ENCODE assay signal across 8 cellular contexts in genomic region chr6:112311950-112312547, GRCh38. TPM values are rescaled to one million over a fixed set of nuclear protein-coding genes. Genes with fewer than 3 reads are reported as not detected.
A peak's percentile ranks its signal among the peaks of the same experiment; 100 is the strongest.
DNase-seq lines count a peak whose midpoint lies in the region; ATAC-seq and TF ChIP-seq lines count a peak whose summit lies in the region.

No MANE protein-coding gene starts in this region.

- ATAC-seq in HG03097 (IDR thresholded peaks at IDR 0.05; ENCODE audit: low FRiP score, unreplicated experiment), result no peak
- ATAC-seq in HG02840 (IDR thresholded peaks at IDR 0.05; ENCODE audit: low FRiP score, unreplicated experiment), result no peak

- H3K4me2 ChIP-seq in PC-9, result no peak overlapping the region

- no peak for TF ChIP-seq EP300 in sigmoid colon (IDR thresholded peaks at IDR 0.05)

- no peaks in the 10 kb centered on the region for H3K27me3 ChIP-seq in HAP-1 (ENCODE audit: low read depth)
- H3K27me3 ChIP-seq in PC-9 (ENCODE audit: insufficient read depth, low read depth), result no peaks in the 10 kb centered on the region
- H3K27me3 ChIP-seq in sigmoid colon, result no peaks in the 10 kb centered on the region

- H3K36me3 Mint-ChIP-seq in CD14-positive monocyte, result no peaks in the 10 kb centered on the region

- no peak overlapping the region for H3K27ac Mint-ChIP-seq in CD14-positive monocyte

- H3K79me2 ChIP-seq in PC-9 (ENCODE audit: low read depth), result no peaks in the 10 kb centered on the region

- WGBS in sigmoid colon, 2 donors, result 23 to 28% methylated on average over 8 of the region's 8 CpGs

- no peaks in the 10 kb centered on the region for H3K9me3 Mint-ChIP-seq in CD14-positive monocyte

- H4K20me1 ChIP-seq in PC-9 (ENCODE audit: insufficient read depth), result no peaks in the 10 kb centered on the region

- no peak overlapping the region for H2AFZ ChIP-seq in PC-9

- H3K27me3 Mint-ChIP-seq in CD14-positive monocyte (ENCODE audit: low read depth in 3 of 3), result peaks cover under 1 to 4% (median 1%) of the 10 kb centered on the region in 3 donors

- DNase-seq in CD14-positive monocyte (ENCODE audit: low spot score) (no peak), HAP-1 (ENCODE audit: low spot score in 2 of 2) (peak; percentile 27 to 28), PC-9 (peak in 1 of 2 experiments; percentile 54), fibroblast of gingiva (ENCODE audit: low read depth) (peak; percentile 14), sigmoid colon (no peak)
- no peak for DNase-seq in activated CD8-positive, alpha-beta memory T cell treated with anti-CD3 and anti-CD28 coated beads, Interleukin-2, amount 50 U/mL, for 4 hours

- H3K9me3 ChIP-seq in HAP-1, result no peaks in the 10 kb centered on the region
- peaks cover 12% of the 10 kb centered on the region for H3K9me3 ChIP-seq in PC-9 (ENCODE audit: insufficient read depth, low read depth)
- H3K9me3 ChIP-seq in sigmoid colon, result no peaks in the 10 kb centered on the region

- TF ChIP-seq CTCF in CD14-positive monocyte (IDR thresholded peaks at IDR 0.05) (peak; percentile 71), PC-9 (conservative IDR thresholded peaks at IDR 0.05) (peak; percentile 94), sigmoid colon (IDR thresholded peaks at IDR 0.05) (peak; percentile 40 to 71 (median 68))

- H3K4me3 ChIP-seq in HAP-1, result no peak overlapping the region
- H3K4me3 ChIP-seq in PC-9, result no peak overlapping the region
- no peak overlapping the region for H3K4me3 ChIP-seq in sigmoid colon

- no peaks in the 10 kb centered on the region for H3K9me2 ChIP-seq in PC-9 (ENCODE audit: insufficient read depth)

- in situ Hi-C loops in HAP-1 (cut with MboI; ENCODE audit: low sequenced_read_pairs), result no loop called here

- H3K4me1 ChIP-seq in HAP-1, result peaks cover 10% of the 10 kb centered on the region; the same call in 1 of the 2 replicates
- H3K4me1 ChIP-seq in PC-9 (replicated peaks; ENCODE audit: insufficient read depth), result peaks cover 22% of the 10 kb centered on the region
- H3K4me1 ChIP-seq in sigmoid colon, result peaks cover 0 to 17% (median 4%) of the 10 kb centered on the region in 4 donors

- POLR2A ChIA-PET in PC-9 (lab: Charles Lee; ENCODE audit: unreplicated experiment), result interaction anchor here (0.7 kb wide), 1 partner anchor 155 kb away, joined by 3 read pairs; no protein-coding TSS in a partner anchor

- H3K27ac ChIP-seq in PC-9, result peak overlapping the region; percentile 9; the same call in 1 of the 2 replicates
- H3K27ac ChIP-seq in sigmoid colon, result peak overlapping the region in 1 of 4 donors; percentile 7

- no peak overlapping the region for H3K4me3 Mint-ChIP-seq in CD14-positive monocyte

- no peak for TF ChIP-seq POLR2A in sigmoid colon (IDR thresholded peaks at IDR 0.05)

- CTCF ChIA-PET in PC-9 (lab: Charles Lee), result interaction anchor here (0.7 to 1.7 kb wide), 3 partner anchors 13 to 132 kb away, joined by 3 to 15 read pairs (median 6); no protein-coding TSS in a partner anchor

- intact Hi-C loops in CD14-positive monocyte (cut with micrococcal nuclease), result loop anchor here (5.0 to 10.0 kb wide), 2 partner anchors 127 to 130 kb away; no protein-coding TSS in a partner anchor
- intact Hi-C loops in PC-9 (cut with micrococcal nuclease; ENCODE audit: unreplicated experiment), result loop anchor here (1.0 to 2.0 kb wide), 2 partner anchors 57 to 132 kb away; partner anchors contain the start of gene LAMA4
- intact Hi-C loops in sigmoid colon (cut with DNase I), result loop anchor here (2.0 to 10.0 kb wide), 3 partner anchors 60 to 227 kb away; partner anchors contain the start of genes FAM229B, LAMA4 and TUBE1

- H3K36me3 ChIP-seq in HAP-1 (replicated peaks) (no peaks in the 10 kb centered on the region), PC-9 (ENCODE audit: low read depth) (no peaks in the 10 kb centered on the region), sigmoid colon (no peaks in the 10 kb centered on the region)

- BruUV-seq in PC-9 (replicated peaks; lab: Mats Ljungman, UMichigan), result no TSS peak

- H3F3A ChIP-seq in PC-9 (ENCODE audit: insufficient read depth, low read depth), result no peaks in the 10 kb centered on the region; the same call in 1 of the 2 replicates

- H3K4me1 Mint-ChIP-seq in CD14-positive monocyte, result no peaks in the 10 kb centered on the region

RNA-seq across cellular contexts. Expression of gene RFPL4B, which starts 35.1 kb away (rescaled TPM):
- not detected for polyA plus RNA-seq in CD14-positive monocyte
- 0.48 and 0.85 TPM in 2 replicates for total RNA-seq in PC-9 (2021)
- not detected for total RNA-seq in sigmoid colon
- not detected for polyA plus RNA-seq in sigmoid colon

RNA-seq across cellular contexts. Expression of gene LAMA4, which starts 57.7 kb away (rescaled TPM):
- not detected for polyA plus RNA-seq in CD14-positive monocyte
- total RNA-seq in PC-9 (2021), result 58.3 and 91.0 TPM in 2 replicates
- total RNA-seq in sigmoid colon, result 100 to 1,000 TPM in 3 of 4 donors, 10 to 100 TPM in 1; 95.3 to 225 (median 140) TPM
- polyA plus RNA-seq in sigmoid colon, result 10 to 100 TPM in 1 of 3 donors, 1 to 10 TPM in 2; 6.9 to 16.6 (median 9.0) TPM

Comparison
In these comparisons a context has a peak if more than half of its experiments do, and no peak if none do; other contexts are left out.
1. DNase-seq: peak in HAP-1 (2 of 2) and fibroblast of gingiva (single experiment); none in CD14-positive monocyte (single experiment), sigmoid colon (single experiment) and activated CD8-positive, alpha-beta memory T cell treated with anti-CD3 and anti-CD28 coated beads, Interleukin-2, amount 50 U/mL, for 4 hours (single experiment).
2. Peak in every context shown above with its lines, with median percentiles within 50 percentile points of each other: CTCF ChIP-seq.